In the genomic region with DNA sequence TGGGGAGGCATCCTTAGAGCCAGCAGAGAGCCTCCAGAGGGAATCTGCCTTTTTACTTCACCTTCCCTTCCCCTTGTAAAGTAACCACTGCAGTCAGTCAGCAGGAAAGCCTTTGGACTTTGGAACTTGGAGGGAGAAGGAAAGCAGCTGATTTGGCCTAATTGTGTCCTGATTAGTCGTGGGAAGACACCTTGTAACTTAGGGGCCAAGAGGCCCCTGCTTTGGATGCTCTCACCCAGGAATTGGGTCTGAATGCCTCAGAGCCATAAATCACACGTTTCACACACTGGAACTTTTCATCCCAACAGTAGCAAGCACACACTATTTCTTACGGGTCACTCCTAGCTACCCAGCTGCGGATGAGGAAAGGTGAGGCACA, we compare ENCODE assay signal across 8 cellular contexts.
A peak's percentile ranks its signal among the peaks of the same experiment; 100 is the strongest.
DNase-seq lines count a peak whose midpoint lies in the region; ATAC-seq and TF ChIP-seq lines count a peak whose summit lies in the region.

No MANE protein-coding gene starts in this region.

- H3K36me3 ChIP-seq in breast epithelium, result no peaks in the 10 kb centered on the region
- H3K36me3 ChIP-seq in upper lobe of left lung, result no peaks in the 10 kb centered on the region

- H3K9me3 Mint-ChIP-seq in activated naive CD4-positive, alpha-beta T cell treated with anti-CD3 and anti-CD28 coated beads, Interleukin-2, amount 50 U/mL, for 24 hours, result no peaks in the 10 kb centered on the region

- H3K27me3 ChIP-seq in breast epithelium, result no peaks in the 10 kb centered on the region
- H3K27me3 ChIP-seq in upper lobe of left lung, result no peaks in the 10 kb centered on the region

- WGBS in upper lobe of left lung, 2 donors, result 65 to 73% methylated on average over 4 of the region's 4 CpGs

- H3K4me1 ChIP-seq in breast epithelium, result no peaks in the 10 kb centered on the region
- peaks cover 9 to 14% (median 11%) of the 10 kb centered on the region in 4 donors for H3K4me1 ChIP-seq in upper lobe of left lung

- TF ChIP-seq EP300 in upper lobe of left lung (IDR thresholded peaks at IDR 0.05), result no peak

- DNase-seq in activated naive CD4-positive, alpha-beta T cell (lab: John Stamatoyannopoulos, UW), result no peak
- no peak for DNase-seq in breast epithelium (ENCODE audit: low spot score in 2 of 2)
- peak; percentile 31 for DNase-seq in mucosa of gallbladder (ENCODE audit: low spot score)
- DNase-seq in upper lobe of left lung, result no peak
- DNase-seq in AG08396 (ENCODE audit: low spot score), result no peak
- DNase-seq in SKM-1 (lab: John Stamatoyannopoulos, UW; ENCODE audit: unreplicated experiment), result no peak

- H3K4me1 Mint-ChIP-seq in activated naive CD4-positive, alpha-beta T cell treated with anti-CD3 and anti-CD28 coated beads, Interleukin-2, amount 50 U/mL, for 24 hours, result peaks cover 12% of the 10 kb centered on the region

- H3K27ac Mint-ChIP-seq in activated naive CD4-positive, alpha-beta T cell treated with anti-CD3 and anti-CD28 coated beads, Interleukin-2, amount 50 U/mL, for 24 hours, result no peak overlapping the region

- ATAC-seq in upper lobe of left lung (ENCODE audit: low FRiP score in 2 of 2), result no peak
- ATAC-seq in GM19324 (IDR thresholded peaks at IDR 0.05; ENCODE audit: low FRiP score, unreplicated experiment), result no peak

- H3K4me3 ChIP-seq in breast epithelium, result peak overlapping the region; percentile 27 to 60 (median 39)
- peak overlapping the region in 3 of 4 donors; percentile 17 to 46 (median 43) for H3K4me3 ChIP-seq in upper lobe of left lung

- H3K4me3 Mint-ChIP-seq in activated naive CD4-positive, alpha-beta T cell treated with anti-CD3 and anti-CD28 coated beads, Interleukin-2, amount 50 U/mL, for 24 hours, result peak overlapping the region; percentile 93

- H3K27ac ChIP-seq in breast epithelium (peak overlapping the region; percentile 73), upper lobe of left lung (peak overlapping the region in 3 of 4 donors; percentile 22 to 75 (median 62))

- intact Hi-C loops in breast epithelium (cut with DNase I; ENCODE audit: low total_unique reads), result no loop called here

- no peaks in the 10 kb centered on the region for H3K36me3 Mint-ChIP-seq in activated naive CD4-positive, alpha-beta T cell treated with anti-CD3 and anti-CD28 coated beads, Interleukin-2, amount 50 U/mL, for 24 hours

- H3K27me3 Mint-ChIP-seq in activated naive CD4-positive, alpha-beta T cell treated with anti-CD3 and anti-CD28 coated beads, Interleukin-2, amount 50 U/mL, for 24 hours, result no peaks in the 10 kb centered on the region

- no peak for TF ChIP-seq POLR2A in breast epithelium (IDR thresholded peaks at IDR 0.05)
- TF ChIP-seq POLR2A in upper lobe of left lung (IDR thresholded peaks at IDR 0.05), result no peak

- no peak for TF ChIP-seq CTCF in breast epithelium (IDR thresholded peaks at IDR 0.05)
- TF ChIP-seq CTCF in upper lobe of left lung (IDR thresholded peaks at IDR 0.05), result no peak

- H3K9me3 ChIP-seq in breast epithelium, result no peaks in the 10 kb centered on the region
- no peaks in the 10 kb centered on the region for H3K9me3 ChIP-seq in upper lobe of left lung
